ENCODE assay signal across 12 cellular contexts in the genomic region with DNA sequence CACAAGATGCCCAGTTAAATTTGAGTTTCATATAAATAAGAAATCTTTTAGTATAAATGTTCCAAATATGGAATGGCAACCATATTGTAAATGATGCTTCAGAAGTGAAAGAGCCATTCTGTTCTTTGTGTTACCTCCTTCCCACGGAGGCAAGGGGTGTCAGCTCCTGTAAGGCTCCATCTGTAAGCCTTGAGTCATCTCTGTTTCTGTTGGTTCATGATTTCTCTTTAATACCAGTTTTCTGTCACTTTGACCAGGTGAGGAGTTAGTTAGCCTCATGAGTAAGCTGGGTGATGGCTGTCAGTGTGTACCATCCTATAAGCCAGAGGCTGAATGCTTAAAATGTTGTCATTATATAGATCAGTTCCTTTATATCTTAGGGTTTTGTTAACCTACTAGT.
"Had no signal": no experiment of that assay in that cellular context is flagged by ENCODE, and none has a peak within 500 bp of the region (broad histone marks: within the 10 kb centered on the region; RNA-seq: fewer than 3 reads in every experiment).

No MANE protein-coding gene starts in this region.

- H3K4me3 Mint-ChIP-seq: activated CD4-positive, alpha-beta T cell treated with anti-CD3 and anti-CD28 coated beads, Interleukin-2, amount 10 ng/mL, durations not matched to agents 24 days and 14 days; activated T-cell treated with anti-CD3 and anti-CD28 coated beads, Interleukin-2, amount 50 U/mL, for 24 hours had no signal

- H3K27me3 ChIP-seq: cardiac muscle cell, gastroesophageal sphincter, ovary, tibial nerve had no signal

- DNase-seq: activated CD4-positive, alpha-beta T cell treated with anti-CD3 and anti-CD28 coated beads, Interleukin-2, amount 10 ng/mL, durations not matched to agents 24 days and 14 days; activated gamma-delta T cell; activated T-cell treated with anti-CD3 and anti-CD28 coated beads, Interleukin-2, amount 50 U/mL, for 24 hours; kidney; mesendoderm; ovary; SHP77 treated with DMSO at 0.1 percent for 48 hours; T1000 had no signal

- H3K4me3 ChIP-seq: cardiac muscle cell, gastroesophageal sphincter, ovary, tibial nerve had no signal

- H3K36me3 ChIP-seq: cardiac muscle cell, gastroesophageal sphincter, ovary, tibial nerve, WERI-Rb-1 had no signal

- H3K27ac Mint-ChIP-seq: activated CD4-positive, alpha-beta T cell treated with anti-CD3 and anti-CD28 coated beads, Interleukin-2, amount 10 ng/mL, durations not matched to agents 24 days and 14 days; activated T-cell treated with anti-CD3 and anti-CD28 coated beads, Interleukin-2, amount 50 U/mL, for 24 hours had no signal

- H3K27ac ChIP-seq: cardiac muscle cell, ovary, WERI-Rb-1 had no signal

- H3K4me1 Mint-ChIP-seq: activated CD4-positive, alpha-beta T cell treated with anti-CD3 and anti-CD28 coated beads, Interleukin-2, amount 10 ng/mL, durations not matched to agents 24 days and 14 days had no signal

- H3K9me3 Mint-ChIP-seq: activated CD4-positive, alpha-beta T cell treated with anti-CD3 and anti-CD28 coated beads, Interleukin-2, amount 10 ng/mL, durations not matched to agents 24 days and 14 days; activated T-cell treated with anti-CD3 and anti-CD28 coated beads, Interleukin-2, amount 50 U/mL, for 24 hours had no signal

- H3K9me3 ChIP-seq: gastroesophageal sphincter, ovary, tibial nerve had no signal
